ENCODE assay signal across 1 cellular context in the genomic region with DNA sequence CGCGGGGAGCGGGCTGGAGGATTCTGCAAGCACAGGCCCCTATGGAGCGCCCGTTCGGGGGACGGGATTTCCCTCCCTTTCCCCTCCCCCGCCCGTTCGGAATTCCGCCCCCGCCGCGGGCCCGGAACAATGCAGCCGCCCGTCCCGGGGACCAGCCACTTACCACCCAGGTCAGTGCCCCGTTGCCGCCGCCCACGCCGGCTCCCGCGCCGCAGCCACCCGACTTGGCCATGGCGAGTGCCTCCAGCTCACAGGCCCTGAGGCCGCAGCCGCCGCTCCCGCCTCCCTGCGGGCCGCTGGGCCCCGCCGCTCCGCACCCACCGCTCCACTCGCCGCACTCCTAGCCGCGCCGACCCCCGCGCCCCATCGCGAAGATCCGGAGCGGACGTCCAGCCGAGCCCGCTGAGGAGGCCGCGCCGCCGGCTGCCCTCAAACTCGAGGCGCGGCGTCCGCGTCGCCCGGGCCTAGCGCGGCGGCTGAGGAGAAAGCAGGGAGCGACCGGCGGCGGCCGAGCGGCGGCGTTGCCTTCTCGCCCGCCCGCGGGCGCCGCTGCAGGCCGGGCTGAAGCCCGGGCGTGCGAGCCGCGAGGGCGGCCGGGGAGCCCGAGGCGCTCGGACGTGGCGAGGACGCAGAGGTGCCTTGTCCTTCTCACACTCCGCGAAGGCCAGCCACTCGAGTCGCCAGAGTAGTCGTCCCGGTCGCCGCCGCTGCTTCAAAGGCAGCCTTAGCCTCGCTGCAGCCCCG.
TF ChIP-seq lines count a peak whose summit lies in the region.

No MANE protein-coding gene starts in this region.

TF ChIP-seq in HEK293, 187 proteins besides CTCF, POLR2A, EP300 and RAD21 (continued from another document):
- TF ChIP-seq ZBTB26 (tag by site-specific recombination; optimal IDR thresholded peaks at IDR 0.05) (peak; percentile 57), ZNF398 (tag by site-specific recombination; IDR thresholded peaks at IDR 0.05) (peak; percentile 57; the same call in 1 of the 2 replicates), GLIS2 (tag by site-specific recombination; IDR thresholded peaks at IDR 0.05) (peak; percentile 74), EGR2 (tag by site-specific recombination; IDR thresholded peaks at IDR 0.05; ENCODE audit: low read depth) (0 out of 2 replicates have a peak, but pooled peaks have one; percentile 60), ZNF600 (tag by site-specific recombination; IDR thresholded peaks at IDR 0.05) (0 out of 2 replicates have a peak, but pooled peaks have one; percentile 9), KLF7 (tag by site-specific recombination; IDR thresholded peaks at IDR 0.05; ENCODE audit: borderline replicate concordance) (no peak), ZFHX2 (tag by site-specific recombination; conservative IDR thresholded peaks at IDR 0.05) (peak; percentile 77), ZNF660 (tag by site-specific recombination; IDR thresholded peaks at IDR 0.05) (0 out of 2 replicates have a peak, but pooled peaks have one; percentile 38), ZNF366 (tag by site-specific recombination; conservative IDR thresholded peaks at IDR 0.05) (no peak), KLF8 (tag by site-specific recombination; IDR thresholded peaks at IDR 0.05) (peak; percentile 43; the same call in 1 of the 2 replicates), SP2 (tag by site-specific recombination; IDR thresholded peaks at IDR 0.05) (peak; percentile 68), ZBTB8A (tag by site-specific recombination; IDR thresholded peaks at IDR 0.05) (peak; percentile 53; the same call in 1 of the 2 replicates)
